Comparison of ENCODE assay signal across 9 cellular contexts in the genomic region with DNA sequence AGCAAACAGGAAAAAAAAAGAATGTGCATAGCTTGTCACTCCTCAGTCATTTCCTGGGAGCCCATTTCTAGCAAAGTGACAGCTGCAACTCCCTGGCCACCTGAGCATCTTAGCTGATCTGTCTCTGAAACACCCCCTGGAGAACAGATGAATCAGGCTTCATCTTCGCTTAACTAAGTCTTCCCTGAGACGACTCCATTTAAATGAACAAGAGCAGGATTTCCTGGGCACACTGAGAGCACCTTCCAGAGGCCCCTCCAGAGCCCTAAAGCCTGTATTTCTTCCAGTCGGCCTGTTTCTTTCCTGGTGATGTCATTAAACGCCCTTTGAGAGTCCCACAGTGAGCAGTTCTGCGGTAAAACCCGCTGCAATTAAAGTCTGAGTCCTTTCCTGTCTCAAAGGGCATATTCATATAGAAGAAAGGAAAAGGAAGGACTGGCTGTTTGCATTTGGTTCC. TPM values are rescaled to one million over a fixed set of nuclear protein-coding genes. Genes with fewer than 3 reads are reported as not detected.
DNase-seq lines count a peak whose midpoint lies in the region; ATAC-seq lines count a peak whose summit lies in the region.
"Had no signal": no experiment of that assay in that cellular context is flagged by ENCODE, and none has a peak within 500 bp of the region (broad histone marks: within the 10 kb centered on the region; RNA-seq: fewer than 3 reads in every experiment).

No MANE protein-coding gene starts in this region.

- ATAC-seq in HG02884 (IDR thresholded peaks at IDR 0.05; ENCODE audit: unreplicated experiment), result no peak
- ATAC-seq: body of pancreas had no signal

- peak; percentile 95 for DNase-seq in Daoy (ENCODE audit: low read depth)
- DNase-seq in NCI-H2107 (lab: John Stamatoyannopoulos, UW), result peak; percentile 13
- peak; percentile 85 for DNase-seq in astrocyte of the hippocampus (ENCODE audit: low read depth, low spot score)
- peak; percentile 4 for DNase-seq in pulmonary artery endothelial cell (ENCODE audit: low read depth, low spot score)
- DNase-seq in hepatic stellate cell (ENCODE audit: low spot score), result no peak
- DNase-seq in globus pallidus (ENCODE audit: low spot score), result no peak
- DNase-seq: activated CD4-positive, alpha-beta T cell treated with anti-CD3 and anti-CD28 coated beads for 1 hour; body of pancreas had no signal

RNA-seq across cellular contexts. Expression of gene TGFBI, which starts 13.9 kb away (rescaled TPM):
- 1,514 and 1,682 TPM in 2 replicates for total RNA-seq in Daoy (2014; rRNA removed; shearing (Covaris generic))
- 6.3 and 16.9 TPM in 2 replicates for total RNA-seq in pulmonary artery endothelial cell

Comparison
In these comparisons a context has a peak if more than half of its experiments do, and no peak if none do; other contexts are left out.
1. DNase-seq: peak in Daoy (single experiment), NCI-H2107 (single experiment), astrocyte of the hippocampus (single experiment) and pulmonary artery endothelial cell (single experiment); none in hepatic stellate cell (single experiment) and globus pallidus (single experiment).
2. RNA of gene TGFBI, which starts 13.9 kb away (total RNA-seq): 1,514 to 1,682 TPM in Daoy; 6.3 to 16.9 TPM in pulmonary artery endothelial cell; every median in the first group is over 10 times any median in the second.